In the genomic region with DNA sequence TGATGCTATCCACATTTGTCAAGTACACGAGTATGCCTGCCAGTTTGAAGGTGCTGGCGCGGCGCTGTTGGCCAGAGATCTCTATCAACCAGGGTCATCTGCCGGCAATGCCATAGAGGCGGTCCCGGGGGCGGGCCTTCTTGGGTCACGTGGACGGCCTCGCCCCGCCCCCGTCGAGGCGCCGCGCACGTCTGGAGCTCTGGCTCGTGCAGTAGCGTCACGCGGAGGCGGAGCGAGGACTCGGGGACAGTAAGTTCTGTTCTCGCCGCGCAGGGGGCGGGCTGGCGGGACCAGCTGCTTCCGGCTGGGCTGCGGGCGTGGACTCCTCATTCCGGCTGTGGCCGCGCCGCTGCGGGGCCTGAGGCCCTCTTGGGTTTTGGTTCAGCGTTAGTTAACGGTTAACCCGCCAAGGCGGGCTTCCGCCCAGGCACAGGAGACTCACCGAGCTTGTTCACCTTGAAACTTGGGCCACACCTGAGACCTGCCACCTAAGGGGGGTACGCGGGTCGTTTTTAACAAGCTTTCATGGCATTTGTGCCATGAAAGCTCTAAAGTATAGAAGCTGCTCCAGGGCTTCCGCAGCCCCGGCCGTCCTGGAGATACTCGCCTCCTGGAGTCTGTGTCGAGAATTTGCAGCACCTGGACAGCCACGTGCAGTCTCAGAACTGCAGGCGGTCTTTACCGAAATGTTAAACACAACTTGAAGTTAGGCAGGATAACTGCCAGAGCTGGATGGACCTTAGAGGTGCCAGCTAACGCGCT, we compare ENCODE assay signal across 8 cellular contexts. TPM values are rescaled to one million over a fixed set of nuclear protein-coding genes. Genes with fewer than 3 reads are reported as not detected.
DNase-seq lines count a peak whose midpoint lies in the region; ATAC-seq and TF ChIP-seq lines count a peak whose summit lies in the region.

A gene (plus strand): TSS at position 209 of the 762 bp plus-strand sequence. CDS start 5,495 bp downstream, outside the sequence.

- H3K36me3 ChIP-seq in BE2C = no peaks in the 10 kb centered on the region

- peak within 1 kb of the TSS; percentile 69 for H3K4me3 ChIP-seq in BE2C (ENCODE audit: low read depth, low read length)
- H3K4me3 ChIP-seq in coronary artery = peak within 1 kb of the TSS; percentile 65

- no peaks in the 10 kb centered on the region for H3K27me3 ChIP-seq in BE2C

- no peaks in the 10 kb centered on the region for H3K36me3 Mint-ChIP-seq in activated CD4-positive, alpha-beta T cell treated with anti-CD3 and anti-CD28 coated beads, Interleukin-2, amount 10 ng/mL, durations not matched to agents 24 days and 14 days (ENCODE audit: low read depth)

- no peaks in the 10 kb centered on the region for H3K27me3 Mint-ChIP-seq in activated CD4-positive, alpha-beta T cell treated with anti-CD3 and anti-CD28 coated beads, Interleukin-2, amount 10 ng/mL, durations not matched to agents 24 days and 14 days

- intact Hi-C loops in activated CD4-positive, alpha-beta T cell treated with anti-CD3 and anti-CD28 coated beads, Interleukin-2, amount 10 ng/mL, durations not matched to agents 24 days and 14 days (cut with micrococcal nuclease) = loop anchor here (1.0 to 10.0 kb wide), 10 partner anchors 55 to 1016 kb away; a partner anchor contains a TSS
- intact Hi-C loops in left colon (cut with DNase I, micrococcal nuclease) = loop anchor here in 1 of 2 donors (10.0 kb wide), 3 partner anchors 138 to 698 kb away; a partner anchor contains a TSS

- peaks cover 2% of the 10 kb centered on the region; the same call in 1 of the 2 replicates for H3K4me1 ChIP-seq in BE2C

- H3K27ac Mint-ChIP-seq in activated CD4-positive, alpha-beta T cell treated with anti-CD3 and anti-CD28 coated beads, Interleukin-2, amount 10 ng/mL, durations not matched to agents 24 days and 14 days = peak within 1 kb of the TSS; percentile 89

- TF ChIP-seq POLR2A in GM19193 (IDR thresholded peaks at IDR 0.05; ENCODE audit: extremely low read depth, insufficient read depth, insufficient read length) = peak; percentile 80

- DNase-seq in BE2C (peak; percentile 99), NCI-H460 (ENCODE audit: extremely low read depth, low read depth) (peak; percentile 97), coronary artery (ENCODE audit: low spot score) (peak; percentile 99), left colon (peak; percentile 100)
- DNase-seq in activated CD4-positive, alpha-beta T cell treated with anti-CD3 and anti-CD28 coated beads, Interleukin-2, amount 10 ng/mL, durations not matched to agents 24 days and 14 days = peak; percentile 99
- peak; percentile 90 to 92 for DNase-seq in stimulated activated CD4-positive, alpha-beta T cell treated with anti-CD3 and anti-CD28 coated beads, Interleukin-1b, Interleukin-23, amount 100 ng/mL, for 4 hours (ENCODE audit: low read depth in 2 of 2)

- H3K4me3 Mint-ChIP-seq in activated CD4-positive, alpha-beta T cell treated with anti-CD3 and anti-CD28 coated beads, Interleukin-2, amount 10 ng/mL, durations not matched to agents 24 days and 14 days = peak within 1 kb of the TSS; percentile 83

- peaks cover 29% of the 10 kb centered on the region for H3K4me1 Mint-ChIP-seq in activated CD4-positive, alpha-beta T cell treated with anti-CD3 and anti-CD28 coated beads, Interleukin-2, amount 10 ng/mL, durations not matched to agents 24 days and 14 days

- ATAC-seq in HG03432 (IDR thresholded peaks at IDR 0.05; ENCODE audit: unreplicated experiment) (peak; percentile 99), left colon (peak; percentile 94)

- TF ChIP-seq CTCF in BE2C (IDR thresholded peaks at IDR 0.05; ENCODE audit: low read depth, low read length) (peak; percentile 7), coronary artery (IDR thresholded peaks at IDR 0.05) (no peak)

- no peaks in the 10 kb centered on the region for H3K9me3 ChIP-seq in BE2C

- peak within 1 kb of the TSS; percentile 86 to 90 for H3K27ac ChIP-seq in coronary artery

- no peaks in the 10 kb centered on the region for H3K9me3 Mint-ChIP-seq in activated CD4-positive, alpha-beta T cell treated with anti-CD3 and anti-CD28 coated beads, Interleukin-2, amount 10 ng/mL, durations not matched to agents 24 days and 14 days

RNA-seq across cellular contexts. Expression of the gene that starts here (rescaled TPM):
- 1.4 TPM for polyA plus RNA-seq in BE2C (2012; ENCODE audit: insufficient read depth, insufficient read length, low read depth)
- total RNA-seq in NCI-H460 (2014; rRNA removed; shearing (Covaris generic)) = 8.9 and 9.4 TPM in 2 replicates
- 0.98 and 12.0 TPM in 2 replicates for polyA plus RNA-seq in NCI-H460 (2014; cell fraction: nucleus; rRNA removed)
- 4.0 and 4.2 TPM in 2 replicates for total RNA-seq in activated CD4-positive, alpha-beta T cell treated with anti-CD3 and anti-CD28 coated beads, Interleukin-2, amount 10 ng/mL, durations not matched to agents 24 days and 14 days
- under 1 TPM; 0.55 to 0.84 TPM for total RNA-seq in left colon

Comparison
In these comparisons a context has a peak if more than half of its experiments do, and no peak if none do; other contexts are left out.
1. Peak in every context shown above with its lines: DNase-seq, ATAC-seq, H3K4me3 ChIP-seq and H3K27ac ChIP-seq.
2. Peak in DNase-seq and ATAC-seq in left colon; RNA of the gene not detected or under 1 TPM.